Comparison of ENCODE assay signal across 8 cellular contexts in genomic region chr15:89416339-89417183, GRCh38.
A peak's percentile ranks its signal among the peaks of the same experiment; 100 is the strongest.
DNase-seq lines count a peak whose midpoint lies in the region; ATAC-seq and TF ChIP-seq lines count a peak whose summit lies in the region.

No MANE protein-coding gene starts in this region.

- H3K27me3 ChIP-seq in H9 (ENCODE audit: insufficient read depth, low read length) (peaks cover 59% of the 10 kb centered on the region), MG63 (no peaks in the 10 kb centered on the region; the same call in 1 of the 2 replicates), iPS DF 6.9 (ENCODE audit: control insufficient read depth, insufficient read depth, low read length) (peaks cover 66% of the 10 kb centered on the region)

- H3K27ac ChIP-seq in H9 (ENCODE audit: insufficient read length, low read depth, low read length) (no peak overlapping the region), iPS DF 6.9 (ENCODE audit: low read length) (no peak overlapping the region)

- H2BK5ac ChIP-seq in H9 (ENCODE audit: insufficient read length, low read length) = no peak overlapping the region

- no peaks in the 10 kb centered on the region for H3K79me1 ChIP-seq in H9 (ENCODE audit: insufficient read depth, low read depth, low read length, poor library complexity, severe bottlenecking)

- no peak overlapping the region for H3K56ac ChIP-seq in H9 (ENCODE audit: insufficient read length, low read depth, low read length)

- no peak overlapping the region for H2BK120ac ChIP-seq in H9 (ENCODE audit: low read depth, low read length, poor library complexity, severe bottlenecking)

- DNase-seq in GM12865 (ENCODE audit: low read depth) (peak; percentile 88), H9 (peak; percentile 97), MG63 (peak; percentile 74), SW480 (ENCODE audit: low spot score) (peak; percentile 59), iPS DF 6.9 (ENCODE audit: low read depth, low spot score) (peak; percentile 89)
- peak; percentile 38 for DNase-seq in activated naive CD8-positive, alpha-beta T cell treated with anti-CD3 and anti-CD28 coated beads, Interleukin-2, amount 50 U/mL, for 16 hours (ENCODE audit: low read depth, low spot score)
- peak; percentile 32 to 62 for DNase-seq in stimulated activated CD4-positive, alpha-beta T cell treated with anti-CD3 and anti-CD28 coated beads, Interleukin-15, amount 100 ng/mL, for 1 hour (ENCODE audit: low read depth in 1 of 2, low spot score in 1 of 2)

- peaks cover 3% of the 10 kb centered on the region for H3K23me2 ChIP-seq in H9 (ENCODE audit: insufficient read length, low read depth, low read length, poor library complexity, severe bottlenecking)

- H2AK5ac ChIP-seq in H9 (ENCODE audit: insufficient read length, low read length) = no peak overlapping the region

- no peak overlapping the region for H2BK15ac ChIP-seq in H9 (ENCODE audit: low read depth, low read length)

- no peaks in the 10 kb centered on the region; a peak in 2 of 7 replicates for H3K36me3 Mint-ChIP-seq in H9 (ENCODE audit: insufficient read depth in 1 of 3, low read depth in 3 of 3)

- H3K4me1 ChIP-seq in H9 (ENCODE audit: insufficient read depth, low read length) (no peaks in the 10 kb centered on the region), iPS DF 6.9 (ENCODE audit: control insufficient read depth, insufficient read depth, low read length) (no peaks in the 10 kb centered on the region; the same call in 1 of the 2 replicates)

- no peaks in the 10 kb centered on the region for H4K20me1 ChIP-seq in H9 (ENCODE audit: control insufficient read depth, insufficient read depth, insufficient read length)

- peak overlapping the region; percentile 25 for H3K4me2 ChIP-seq in H9 (ENCODE audit: insufficient read depth, insufficient read length, low read length)

- no peak for ATAC-seq in GM18520 (IDR thresholded peaks at IDR 0.05; ENCODE audit: unreplicated experiment)

- no peak overlapping the region for H3K14ac ChIP-seq in H9 (ENCODE audit: insufficient read depth, low read length)

- H3K9me3 Mint-ChIP-seq in H9 = peaks cover 0 to 3% of the 10 kb centered on the region in 2 experiments; a peak in 2 of 5 replicates

- H3K79me2 ChIP-seq in H9 (ENCODE audit: insufficient read depth, low read length) = no peaks in the 10 kb centered on the region

- TF ChIP-seq CTCF in GM12865 (IDR thresholded peaks at IDR 0.05; ENCODE audit: insufficient read depth, low read depth, low read length, missing control alignments) (peak; percentile 95), H9 (conservative IDR thresholded peaks at IDR 0.05) (peak; percentile 100)

- H4K91ac ChIP-seq in H9 (ENCODE audit: insufficient read length, low read depth, low read length) = no peak overlapping the region

- H3K23ac ChIP-seq in H9 (ENCODE audit: insufficient read length, low read depth, low read length) = no peak overlapping the region

- H3K27ac Mint-ChIP-seq in H9 = no peak overlapping the region

- no peak overlapping the region for H2BK20ac ChIP-seq in H9 (ENCODE audit: low read depth, low read length, poor library complexity, severe bottlenecking)

- H3T11ph ChIP-seq in H9 (ENCODE audit: low read length) = no peak overlapping the region

- WGBS in H9 (ENCODE audit: extremely low coverage, insufficient read length, low lambda C conversion rate) = no CpG with 5 or more reads among the region's 47 CpGs
- WGBS in iPS DF 6.9 (ENCODE audit: insufficient coverage, insufficient read length) = no CpG with 5 or more reads among the region's 47 CpGs

- H3K18ac ChIP-seq in H9 (ENCODE audit: insufficient read length, low read depth, low read length) = no peak overlapping the region

- no peak overlapping the region for H3K4ac ChIP-seq in H9 (ENCODE audit: low read depth, low read length)

- no peak overlapping the region for H3K9ac ChIP-seq in H9 (ENCODE audit: extremely low read depth, insufficient read length, low read length)

- H2AFZ ChIP-seq in H9 (ENCODE audit: low read length) = no peak overlapping the region

- H3K4me3 ChIP-seq in GM12865 (ENCODE audit: low read depth, low read length) = no peak overlapping the region
- H3K4me3 ChIP-seq in MG63 = no peak overlapping the region
- H3K4me3 ChIP-seq in iPS DF 6.9 (ENCODE audit: low read length) = peak overlapping the region; percentile 8; the same call in 1 of the 2 replicates

- H3K27me3 Mint-ChIP-seq in H9 (ENCODE audit: low read depth) = peaks cover 99% of the 10 kb centered on the region

- peak overlapping the region in 1 of 2 experiments; percentile 56; a peak in 3 of 5 replicates for H3K4me3 Mint-ChIP-seq in H9

- H2BK12ac ChIP-seq in H9 (ENCODE audit: insufficient read length, low read depth, low read length) = no peak overlapping the region

- H3K36me3 ChIP-seq in MG63 (no peaks in the 10 kb centered on the region), iPS DF 6.9 (ENCODE audit: control insufficient read depth, insufficient read depth, low read length) (no peaks in the 10 kb centered on the region)

- H3K4me1 Mint-ChIP-seq in H9 = peaks cover 20 to 28% of the 10 kb centered on the region in 2 experiments

- H4K8ac ChIP-seq in H9 (replicated peaks; ENCODE audit: insufficient read length, low read depth, low read length) = no peak overlapping the region

- no peak overlapping the region for H4K5ac ChIP-seq in H9 (ENCODE audit: insufficient read length, low read depth, low read length)

- H3K9me3 ChIP-seq in H9 (ENCODE audit: control insufficient read depth, low read depth, low read length) (no peaks in the 10 kb centered on the region), MG63 (no peaks in the 10 kb centered on the region), iPS DF 6.9 (ENCODE audit: control insufficient read depth, insufficient read depth, low read length) (no peaks in the 10 kb centered on the region)

Comparison
In these comparisons a context has a peak if more than half of its experiments do, and no peak if none do; other contexts are left out.
1. DNase-seq: peak in every context shown above with its lines; median percentile 97 in H9; 89 in iPS DF 6.9; 88 in GM12865; 74 in MG63; 59 in SW480; 47 in stimulated activated CD4-positive, alpha-beta T cell treated with anti-CD3 and anti-CD28 coated beads, Interleukin-15, amount 100 ng/mL, for 1 hour; 38 in activated naive CD8-positive, alpha-beta T cell treated with anti-CD3 and anti-CD28 coated beads, Interleukin-2, amount 50 U/mL, for 16 hours.